ENCODE assay signal across 8 cellular contexts in genomic region chr17:75832652-75833400, GRCh38. TPM values are rescaled to one million over a fixed set of nuclear protein-coding genes. Genes with fewer than 3 reads are reported as not detected.
A peak's percentile ranks its signal among the peaks of the same experiment; 100 is the strongest.
DNase-seq lines count a peak whose midpoint lies in the region; ATAC-seq and TF ChIP-seq lines count a peak whose summit lies in the region.

No MANE protein-coding gene starts in this region.

- no peak overlapping the region for H3K27ac Mint-ChIP-seq in MCF 10A (ENCODE audit: low read depth, unreplicated experiment)
- H3K27ac Mint-ChIP-seq in activated T-helper 1 cell treated with anti-CD3 and anti-CD28 coated beads, Interleukin-12 subunit alpha, Interleukin-12 subunit beta, Interleukin-2, Interleukin-4 antibody, amounts not matched to agents 30 ng/mL and 10 ng/mL and 1 ng/mL, durations not matched to agents 14 hours and 24 hours and 36 hours: peak overlapping the region; percentile 73

- in situ Hi-C loops in transverse colon (cut with MboI; ENCODE audit: low pct_ligation_motif_present in 1 of 4, low pct_unique_long_range_greater_than_20kb in 1 of 4, low sequenced_read_pairs in 3 of 4): no loop called here

- H3K27ac ChIP-seq in breast epithelium: peak overlapping the region; percentile 22 to 72
- H3K27ac ChIP-seq in transverse colon: peak overlapping the region; percentile 7 to 76 (median 70)

- H3K4me1 Mint-ChIP-seq in MCF 10A (ENCODE audit: insufficient read depth, unreplicated experiment): peaks cover 7% of the 10 kb centered on the region
- peaks cover 27% of the 10 kb centered on the region for H3K4me1 Mint-ChIP-seq in activated T-helper 1 cell treated with anti-CD3 and anti-CD28 coated beads, Interleukin-12 subunit alpha, Interleukin-12 subunit beta, Interleukin-2, Interleukin-4 antibody, amounts not matched to agents 30 ng/mL and 10 ng/mL and 1 ng/mL, durations not matched to agents 14 hours and 24 hours and 36 hours (ENCODE audit: low read depth)

- no peaks in the 10 kb centered on the region for H3K9me3 Mint-ChIP-seq in MCF 10A (ENCODE audit: unreplicated experiment)
- no peaks in the 10 kb centered on the region for H3K9me3 Mint-ChIP-seq in activated T-helper 1 cell treated with anti-CD3 and anti-CD28 coated beads, Interleukin-12 subunit alpha, Interleukin-12 subunit beta, Interleukin-2, Interleukin-4 antibody, amounts not matched to agents 30 ng/mL and 10 ng/mL and 1 ng/mL, durations not matched to agents 14 hours and 24 hours and 36 hours

- H3K27me3 ChIP-seq in breast epithelium (no peaks in the 10 kb centered on the region), transverse colon (no peaks in the 10 kb centered on the region)

- H3K4me3 ChIP-seq in breast epithelium: no peak overlapping the region
- H3K4me3 ChIP-seq in iPS-18c (ENCODE audit: insufficient read depth, low read depth, low read length): peak overlapping the region; percentile 28; the same call in 1 of the 2 replicates
- no peak overlapping the region for H3K4me3 ChIP-seq in transverse colon

- no peak overlapping the region for H3K4me3 Mint-ChIP-seq in MCF 10A (ENCODE audit: unreplicated experiment)
- H3K4me3 Mint-ChIP-seq in activated T-helper 1 cell treated with anti-CD3 and anti-CD28 coated beads, Interleukin-12 subunit alpha, Interleukin-12 subunit beta, Interleukin-2, Interleukin-4 antibody, amounts not matched to agents 30 ng/mL and 10 ng/mL and 1 ng/mL, durations not matched to agents 14 hours and 24 hours and 36 hours: peak overlapping the region; percentile 67

- H3K36me3 ChIP-seq in breast epithelium (no peaks in the 10 kb centered on the region), transverse colon (no peaks in the 10 kb centered on the region)

- DNase-seq in breast epithelium (ENCODE audit: low spot score in 2 of 2) (no peak), MCF 10A (ENCODE audit: unreplicated experiment) (no peak), transverse colon (no peak), NCI-H2107 (lab: John Stamatoyannopoulos, UW) (no peak), HuH-7.5 (ENCODE audit: low spot score) (no peak)
- DNase-seq in activated T-helper 1 cell treated with anti-CD3 and anti-CD28 coated beads, Interleukin-12 subunit alpha, Interleukin-12 subunit beta, Interleukin-2, Interleukin-4 antibody, amounts not matched to agents 30 ng/mL and 10 ng/mL and 1 ng/mL, durations not matched to agents 14 hours and 24 hours and 36 hours (ENCODE audit: low spot score): no peak

- POLR2A ChIA-PET in MCF 10A (lab: Yijun Ruan, JAX): interaction anchor here (0.8 to 1.2 kb wide), 2 partner anchors 11 to 53 kb away, joined by 3 to 4 read pairs; partner anchors contain the start of gene UNC13D

- WGBS in transverse colon (ENCODE audit: low coverage in 1 of 2), 2 donors: 61 to 76% methylated on average over 3 to 18 of the region's 20 CpGs

- TF ChIP-seq POLR2A in breast epithelium (IDR thresholded peaks at IDR 0.05) (no peak), transverse colon (IDR thresholded peaks at IDR 0.05) (no peak)

- peaks cover 0 to 7% of the 10 kb centered on the region in 2 donors for H3K4me1 ChIP-seq in breast epithelium
- H3K4me1 ChIP-seq in transverse colon: peaks cover 2 to 16% (median 7%) of the 10 kb centered on the region in 4 donors

- H3K27me3 Mint-ChIP-seq in MCF 10A (ENCODE audit: insufficient read depth, unreplicated experiment): no peaks in the 10 kb centered on the region
- no peaks in the 10 kb centered on the region for H3K27me3 Mint-ChIP-seq in activated T-helper 1 cell treated with anti-CD3 and anti-CD28 coated beads, Interleukin-12 subunit alpha, Interleukin-12 subunit beta, Interleukin-2, Interleukin-4 antibody, amounts not matched to agents 30 ng/mL and 10 ng/mL and 1 ng/mL, durations not matched to agents 14 hours and 24 hours and 36 hours (ENCODE audit: insufficient read depth)

- no peak for ATAC-seq in GM21723 (IDR thresholded peaks at IDR 0.05; ENCODE audit: unreplicated experiment)

- intact Hi-C loops in breast epithelium (cut with DNase I; ENCODE audit: low total_unique reads): no loop called here
- intact Hi-C loops in MCF 10A (cut with micrococcal nuclease): no loop called here
- intact Hi-C loops in activated T-helper 1 cell treated with anti-CD3 and anti-CD28 coated beads, Interleukin-12 subunit alpha, Interleukin-12 subunit beta, Interleukin-2, Interleukin-4 antibody, amounts not matched to agents 30 ng/mL and 10 ng/mL and 1 ng/mL, durations not matched to agents 14 hours and 24 hours and 36 hours (cut with micrococcal nuclease): loop anchor here (1.0 to 2.0 kb wide), 2 partner anchors 10 to 68 kb away; partner anchors contain the start of gene GALK1
- intact Hi-C loops in transverse colon (cut with DNase I; ENCODE audit: low total_unique reads): no loop called here

- TF ChIP-seq CTCF in breast epithelium (IDR thresholded peaks at IDR 0.05) (no peak), MCF 10A (IDR thresholded peaks at IDR 0.05; ENCODE audit: unreplicated experiment) (no peak), transverse colon (IDR thresholded peaks at IDR 0.05) (no peak)

- CTCF ChIA-PET in MCF 10A (lab: Yijun Ruan, JAX): interaction anchor here (1.5 kb wide), 2 partner anchors 13 to 15 kb away, joined by 5 to 6 read pairs; no protein-coding TSS in a partner anchor

- no peaks in the 10 kb centered on the region for H3K36me3 Mint-ChIP-seq in MCF 10A (ENCODE audit: insufficient read depth, unreplicated experiment)
- peaks cover 26% of the 10 kb centered on the region for H3K36me3 Mint-ChIP-seq in activated T-helper 1 cell treated with anti-CD3 and anti-CD28 coated beads, Interleukin-12 subunit alpha, Interleukin-12 subunit beta, Interleukin-2, Interleukin-4 antibody, amounts not matched to agents 30 ng/mL and 10 ng/mL and 1 ng/mL, durations not matched to agents 14 hours and 24 hours and 36 hours (ENCODE audit: low read depth)

- H3K9me3 ChIP-seq in breast epithelium (no peaks in the 10 kb centered on the region), iPS-18c (ENCODE audit: control insufficient read depth, insufficient read depth, low read length) (no peaks in the 10 kb centered on the region), transverse colon (no peaks in the 10 kb centered on the region)

- no peak for TF ChIP-seq EP300 in transverse colon (IDR thresholded peaks at IDR 0.05; ENCODE audit: low read depth)

- no TSS peak for BruUV-seq in MCF 10A (replicated peaks; lab: Mats Ljungman, UMichigan)

RNA-seq across cellular contexts. Expression of gene UNC13D, which starts 11.4 kb away (rescaled TPM):
- total RNA-seq in breast epithelium (10 to 100 TPM in 1 of 3 donors, 1 to 10 TPM in 2; 5.6 to 15.5 (median 8.5) TPM), MCF 10A (2022) (3.5 and 7.6 TPM in 2 replicates), transverse colon (10 to 100 TPM in 3 of 4 donors, 1 to 10 TPM in 1; 3.0 to 48.3 (median 16.2) TPM)
- total RNA-seq in activated T-helper 1 cell treated with anti-CD3 and anti-CD28 coated beads, Interleukin-12 subunit alpha, Interleukin-12 subunit beta, Interleukin-2, Interleukin-4 antibody, amounts not matched to agents 30 ng/mL and 10 ng/mL and 1 ng/mL, durations not matched to agents 14 hours and 24 hours and 36 hours: 185 and 186 TPM in 2 replicates

RNA-seq across cellular contexts. Expression of gene WBP2, which starts 22.3 kb away (rescaled TPM):
- total RNA-seq in breast epithelium (10 to 100 TPM; 44.9 to 63.2 (median 62.9) TPM), MCF 10A (2022) (55.7 and 97.9 TPM in 2 replicates), transverse colon (10 to 100 TPM; 27.7 to 75.1 (median 56.8) TPM)
- 68.8 and 74.4 TPM in 2 replicates for total RNA-seq in activated T-helper 1 cell treated with anti-CD3 and anti-CD28 coated beads, Interleukin-12 subunit alpha, Interleukin-12 subunit beta, Interleukin-2, Interleukin-4 antibody, amounts not matched to agents 30 ng/mL and 10 ng/mL and 1 ng/mL, durations not matched to agents 14 hours and 24 hours and 36 hours

RNA-seq across cellular contexts. Expression of gene TRIM47, which starts 45.6 kb away (rescaled TPM):
- total RNA-seq in breast epithelium (10 to 100 TPM; 15.4 to 26.1 (median 23.3) TPM), MCF 10A (2022) (23.6 and 25.7 TPM in 2 replicates), transverse colon (100 to 1,000 TPM in 1 of 4 donors, 10 to 100 TPM in 3; 38.6 to 118 (median 41.0) TPM)
- total RNA-seq in activated T-helper 1 cell treated with anti-CD3 and anti-CD28 coated beads, Interleukin-12 subunit alpha, Interleukin-12 subunit beta, Interleukin-2, Interleukin-4 antibody, amounts not matched to agents 30 ng/mL and 10 ng/mL and 1 ng/mL, durations not matched to agents 14 hours and 24 hours and 36 hours: 30.5 and 32.7 TPM in 2 replicates

RNA-seq across cellular contexts. Expression of gene UNK, which starts 48.2 kb away (rescaled TPM):
- total RNA-seq in breast epithelium (10 to 100 TPM; 18.7 to 43.3 (median 28.5) TPM), MCF 10A (2022) (12.3 and 16.0 TPM in 2 replicates), transverse colon (10 to 100 TPM; 24.0 to 99.1 (median 63.1) TPM)
- 26.0 and 26.9 TPM in 2 replicates for total RNA-seq in activated T-helper 1 cell treated with anti-CD3 and anti-CD28 coated beads, Interleukin-12 subunit alpha, Interleukin-12 subunit beta, Interleukin-2, Interleukin-4 antibody, amounts not matched to agents 30 ng/mL and 10 ng/mL and 1 ng/mL, durations not matched to agents 14 hours and 24 hours and 36 hours
